26 cellular contexts compared by ENCODE assay signal in the genomic region with DNA sequence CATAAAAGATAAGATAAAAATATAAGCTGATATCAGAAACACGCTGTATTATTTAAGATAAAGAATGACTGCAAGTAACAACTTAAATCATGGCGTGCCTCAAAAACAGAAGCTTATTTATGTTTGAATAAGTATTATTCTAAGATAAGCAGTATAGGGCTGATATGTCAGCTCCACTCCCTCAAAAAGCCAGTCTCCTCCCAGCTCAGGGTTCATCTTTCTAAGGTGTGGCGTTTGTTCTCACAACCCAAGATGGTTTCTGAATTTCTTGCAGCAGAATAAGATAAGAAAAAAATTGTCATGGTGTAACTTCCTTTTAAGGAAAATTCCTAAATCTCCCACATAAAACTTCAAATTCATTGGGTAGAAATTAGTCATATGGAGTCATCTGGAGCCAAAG.
DNase-seq lines count a peak whose midpoint lies in the region; ATAC-seq, FAIRE-seq and TF ChIP-seq lines count a peak whose summit lies in the region.
"Had no signal": no experiment of that assay in that cellular context is flagged by ENCODE, and none has a peak within 500 bp of the region (broad histone marks: within the 10 kb centered on the region; RNA-seq: fewer than 3 reads in every experiment).

No MANE protein-coding gene starts in this region.

- H3K27me3 ChIP-seq in colonic mucosa (no peaks in the 10 kb centered on the region), small intestine (ENCODE audit: control insufficient read depth in 2 of 2, insufficient read depth in 2 of 2, low read length in 2 of 2) (no peaks in the 10 kb centered on the region), esophagus muscularis mucosa (no peaks in the 10 kb centered on the region)
- H3K27me3 ChIP-seq: BE2C, BLaER1 had no signal

- peak; percentile 30 for DNase-seq in colonic mucosa
- no peak for DNase-seq in left colon
- DNase-seq in small intestine: peak; percentile 44
- no peak for DNase-seq in SW 1271 (lab: John Stamatoyannopoulos, UW)
- no peak for DNase-seq in esophagus muscularis mucosa (ENCODE audit: extremely low spot score)
- no peak for DNase-seq in cardiac septum (ENCODE audit: low spot score)
- DNase-seq: 8988T; BE2C; C1 segment of cervical spinal cord; CD4-positive, alpha-beta memory T cell; CD4-positive, CD25-positive, alpha-beta regulatory T cell; CD8-positive, alpha-beta memory T cell; COR-L47; DMS 273 treated with DMSO at 0.1 percent for 48 hours; DMS153; DMS53; DMS79; DND-41; EL; GDM1 had no signal

- TF ChIP-seq EP300 in esophagus muscularis mucosa (IDR thresholded peaks at IDR 0.05): no peak

- H3K9me3 ChIP-seq in colonic mucosa: no peaks in the 10 kb centered on the region
- no peaks in the 10 kb centered on the region for H3K9me3 ChIP-seq in small intestine (ENCODE audit: control insufficient read depth, low read depth)
- peaks cover 0 to 7% (median 5%) of the 10 kb centered on the region in 4 donors for H3K9me3 ChIP-seq in esophagus muscularis mucosa
- H3K9me3 ChIP-seq: BE2C had no signal

- peak; percentile 96 for ATAC-seq in left colon
- ATAC-seq: A549, GM12878 had no signal

- peak overlapping the region; percentile 49 for H3K27ac ChIP-seq in 22Rv1
- H3K27ac ChIP-seq in colonic mucosa: no peak overlapping the region
- H3K27ac ChIP-seq in small intestine (ENCODE audit: low read depth in 1 of 2, low read length in 1 of 2): no peak overlapping the region
- H3K27ac ChIP-seq in esophagus muscularis mucosa (replicated peaks in 1 of 4): no peak overlapping the region
- H3K27ac ChIP-seq: A549, BLaER1 had no signal

- H3K9ac ChIP-seq in colonic mucosa (ENCODE audit: low read depth in 2 of 2, low read length in 2 of 2): no peak overlapping the region
- H3K9ac ChIP-seq: BLaER1 had no signal

- no peak for TF ChIP-seq POLR2A in esophagus muscularis mucosa (IDR thresholded peaks at IDR 0.05; ENCODE audit: low read depth)

- H3K4me1 ChIP-seq in colonic mucosa (no peaks in the 10 kb centered on the region), small intestine (ENCODE audit: control insufficient read depth in 2 of 2, insufficient read depth in 1 of 2, low read depth in 1 of 2, low read length in 1 of 2) (no peaks in the 10 kb centered on the region), esophagus muscularis mucosa (no peaks in the 10 kb centered on the region)
- H3K4me1 ChIP-seq: BE2C, BLaER1 had no signal

- H3K36me3 ChIP-seq in colonic mucosa (no peaks in the 10 kb centered on the region), small intestine (ENCODE audit: control insufficient read depth in 2 of 2, insufficient read depth in 2 of 2, low read length in 2 of 2) (no peaks in the 10 kb centered on the region), esophagus muscularis mucosa (no peaks in the 10 kb centered on the region)
- H3K36me3 ChIP-seq: BE2C, BLaER1 had no signal

- no peak overlapping the region for H3K4me3 ChIP-seq in colonic mucosa
- no peak overlapping the region for H3K4me3 ChIP-seq in small intestine (ENCODE audit: low read depth in 1 of 2, low read length in 2 of 2)
- no peak overlapping the region for H3K4me3 ChIP-seq in esophagus muscularis mucosa
- H3K4me3 ChIP-seq: A549, BLaER1, GM12878 had no signal

- intact Hi-C loops in colonic mucosa (cut with DNase I) (no loop called here), left colon (cut with DNase I, micrococcal nuclease) (no loop called here), esophagus muscularis mucosa (cut with DNase I) (no loop called here), cardiac septum (cut with DNase I) (no loop called here)

- 16 to 63% (median 36%) methylated on average over 3 of the region's 3 CpGs for WGBS in small intestine, 3 donors
- 74% methylated on average over 3 of the region's 3 CpGs for WGBS in esophagus muscularis mucosa

- FAIRE-seq in small intestine (lab: Jason Lieb, UNC): no peak
- FAIRE-seq: A549, GM12878, GM12892, GM18507 had no signal

- TF ChIP-seq CTCF in 22Rv1 (IDR thresholded peaks at IDR 0.05): no peak
- TF ChIP-seq CTCF in colonic mucosa (IDR thresholded peaks at IDR 0.05): no peak
- no peak for TF ChIP-seq CTCF in esophagus muscularis mucosa (IDR thresholded peaks at IDR 0.05)

Comparison
In these comparisons a context has a peak if more than half of its experiments do, and no peak if none do; other contexts are left out.
1. DNase-seq: peak in colonic mucosa (single experiment) and small intestine (single experiment); none in left colon (0 of 2), SW 1271 (0 of 2), esophagus muscularis mucosa (single experiment) and cardiac septum (single experiment).